In the genomic region with DNA sequence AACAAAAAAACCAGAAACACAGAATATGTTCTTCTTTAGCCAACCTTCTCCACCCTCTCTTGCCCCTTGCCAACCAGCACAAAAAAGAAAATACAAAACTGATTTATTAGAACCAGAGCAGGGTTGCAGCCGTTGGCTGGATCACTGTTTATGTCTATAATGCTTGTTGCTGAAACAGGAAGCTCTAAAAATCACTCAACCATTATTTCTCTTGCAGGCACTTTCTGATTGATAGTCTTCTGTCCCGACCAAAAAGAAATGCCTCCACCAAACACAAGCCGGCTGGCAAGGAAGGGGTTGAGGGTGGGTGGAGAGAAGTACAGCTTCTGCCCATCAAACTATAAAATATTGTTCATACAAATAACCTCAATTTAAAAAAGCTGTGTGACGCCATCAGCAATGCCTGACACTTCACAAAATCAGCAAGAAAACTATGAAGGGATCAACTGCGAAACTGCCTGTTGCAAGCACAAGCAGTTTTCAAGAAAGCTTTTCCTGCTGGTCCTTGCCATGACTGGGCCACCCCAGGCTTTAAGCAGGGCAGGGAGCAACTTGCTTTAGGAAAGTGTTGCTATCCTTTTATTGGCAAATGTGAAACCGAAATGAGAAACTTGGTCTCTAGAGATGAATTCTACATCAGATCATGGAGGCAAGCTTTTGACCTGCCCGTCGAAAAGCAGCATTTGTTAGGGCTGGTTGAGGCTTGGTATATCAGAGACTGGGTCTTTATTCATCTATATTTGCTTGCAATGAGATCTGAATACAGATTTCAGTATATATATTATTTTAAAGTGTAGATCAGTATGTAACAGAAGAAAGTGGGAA, we compare ENCODE assay signal across 10 cellular contexts.
DNase-seq lines count a peak whose midpoint lies in the region; ATAC-seq and TF ChIP-seq lines count a peak whose summit lies in the region.
"Had no signal": no experiment of that assay in that cellular context is flagged by ENCODE, and none has a peak within 500 bp of the region (broad histone marks: within the 10 kb centered on the region; RNA-seq: fewer than 3 reads in every experiment).

No MANE protein-coding gene starts in this region.

- H3K9me2 ChIP-seq in SK-N-SH = no peaks in the 10 kb centered on the region

- 0 out of 2 replicates have a peak overlapping the region, but pooled peaks have one; percentile 9 for H3K4me2 ChIP-seq in SK-N-SH

- no peaks in the 10 kb centered on the region for H3K9me3 Mint-ChIP-seq in activated B cell treated with CpG ODN at 0.5 μM for 24 hours
- H3K9me3 Mint-ChIP-seq: neural crest cell had no signal

- CTCF ChIA-PET in SK-N-SH (lab: Yijun Ruan, JAX) = interaction anchor here (0.9 to 1.3 kb wide), 2 partner anchors 129 to 182 kb away, joined by 3 to 6 read pairs; no protein-coding TSS in a partner anchor
- CTCF ChIA-PET in activated B cell treated with CpG ODN at 0.5 μM for 24 hours (lab: Charles Lee) = interaction anchor here (1.2 kb wide), 1 partner anchor 13 kb away, joined by 4 read pairs; no protein-coding TSS in a partner anchor

- no peak overlapping the region for H3K27ac ChIP-seq in SK-N-SH (ENCODE audit: low read depth in 2 of 2, low read length in 1 of 2)
- H3K27ac ChIP-seq in stomach = peak overlapping the region in 3 of 5 donors; percentile 1 to 94 (median 48)

- H3K9ac ChIP-seq in SK-N-SH = no peak overlapping the region

- no peak overlapping the region for H2AFZ ChIP-seq in SK-N-SH (ENCODE audit: low read depth)

- DNase-seq in SK-N-SH (no peak), activated B cell treated with CpG ODN at 0.5 μM for 24 hours (no peak), stomach (no peak), NCI-H1436 treated with DMSO at 0.1 percent for 48 hours (lab: John Stamatoyannopoulos, UW) (no peak), NCI-H226 (no peak)
- no peak for DNase-seq in stimulated activated CD4-positive, alpha-beta T cell treated with anti-CD3 and anti-CD28 coated beads, Interleukin-12 subunit alpha, Interleukin-12 subunit beta, amount 100 ng/mL, for 4 hours
- DNase-seq: hypothalamus had no signal

- H3K4me1 ChIP-seq in SK-N-SH (ENCODE audit: control insufficient read depth in 1 of 2, insufficient read depth in 2 of 2, low read depth in 1 of 2, low read length in 1 of 2) = peaks cover 2 to 7% of the 10 kb centered on the region in 2 experiments; a peak in 1 of 4 replicates
- H3K4me1 ChIP-seq in stomach = peaks cover 19 to 65% (median 43%) of the 10 kb centered on the region in 4 donors

- peak overlapping the region; percentile 79 for H3K4me3 Mint-ChIP-seq in activated B cell treated with CpG ODN at 0.5 μM for 24 hours
- H3K4me3 Mint-ChIP-seq: neural crest cell had no signal

- intact Hi-C loops in activated B cell treated with CpG ODN at 0.5 μM for 24 hours (cut with micrococcal nuclease) = loop anchor here (1.0 kb wide), 2 partner anchors 7 to 9 kb away; no protein-coding TSS in a partner anchor
- intact Hi-C loops in stomach (cut with DNase I; ENCODE audit: low total_unique reads) = no loop called here

- peak overlapping the region; percentile 91 for H3K27ac Mint-ChIP-seq in activated B cell treated with CpG ODN at 0.5 μM for 24 hours

- ATAC-seq in SK-N-SH treated with all-trans-retinoic acid at 6 μM for 48 hours (no peak), HG02678 (IDR thresholded peaks at IDR 0.05; ENCODE audit: unreplicated experiment) (peak; percentile 62), activated B cell treated with CpG ODN at 0.5 μM for 24 hours (ENCODE audit: low read depth) (peak; percentile 90)

- H3K36me3 ChIP-seq in SK-N-SH (replicated peaks in 1 of 2; ENCODE audit: control insufficient read depth in 1 of 2, insufficient read depth in 2 of 2, low read length in 1 of 2) (peaks cover 51 to 81% of the 10 kb centered on the region in 2 experiments), stomach (peaks cover 7 to 74% (median 38%) of the 10 kb centered on the region in 4 donors)

- peaks cover 6% of the 10 kb centered on the region for H3F3A ChIP-seq in SK-N-SH (replicated peaks; ENCODE audit: insufficient read depth)

- TF ChIP-seq CTCF in SK-N-SH (IDR thresholded peaks at IDR 0.05) (no peak), activated B cell treated with CpG ODN at 0.5 μM for 24 hours (IDR thresholded peaks at IDR 0.05) (no peak), stomach (IDR thresholded peaks at IDR 0.05) (no peak)

- peaks cover 68% of the 10 kb centered on the region for H3K36me3 Mint-ChIP-seq in activated B cell treated with CpG ODN at 0.5 μM for 24 hours (ENCODE audit: low read depth)

- TF ChIP-seq EP300 in SK-N-SH (IDR thresholded peaks at IDR 0.05; ENCODE audit: borderline replicate concordance in 1 of 2, low read depth in 1 of 2, low read length in 1 of 2) = no peak
- no peak for TF ChIP-seq EP300 in stomach (IDR thresholded peaks at IDR 0.05)

- peaks cover 68% of the 10 kb centered on the region for H4K20me1 ChIP-seq in SK-N-SH (ENCODE audit: insufficient read depth)

- POLR2A ChIA-PET in SK-N-SH (lab: Yijun Ruan, JAX) = no interaction called here
- POLR2A ChIA-PET in activated B cell treated with CpG ODN at 0.5 μM for 24 hours (lab: Charles Lee) = interaction anchor here (0.7 to 4.0 kb wide), 11 partner anchors 9 to 176 kb away, joined by 3 to 58 read pairs (median 5); no protein-coding TSS in a partner anchor

- no peaks in the 10 kb centered on the region for H3K9me3 ChIP-seq in SK-N-SH
- no peaks in the 10 kb centered on the region for H3K9me3 ChIP-seq in stomach

- H3K4me1 Mint-ChIP-seq in activated B cell treated with CpG ODN at 0.5 μM for 24 hours = peaks cover 32% of the 10 kb centered on the region
- H3K4me1 Mint-ChIP-seq: neural crest cell had no signal

- peaks cover 100% of the 10 kb centered on the region for H3K79me2 ChIP-seq in SK-N-SH (ENCODE audit: insufficient read depth)

- no peaks in the 10 kb centered on the region for H3K27me3 ChIP-seq in SK-N-SH (ENCODE audit: insufficient read depth)
- no peaks in the 10 kb centered on the region for H3K27me3 ChIP-seq in stomach

- TF ChIP-seq POLR2A in stomach (IDR thresholded peaks at IDR 0.05) = no peak

- H3K4me3 ChIP-seq in SK-N-SH (ENCODE audit: low read depth in 2 of 2, low read length in 1 of 2) = no peak overlapping the region
- H3K4me3 ChIP-seq in stomach = no peak overlapping the region

- TF ChIP-seq RAD21 in SK-N-SH (IDR thresholded peaks at IDR 0.05; ENCODE audit: low read length) = no peak

- 93% methylated on average over 8 of the region's 8 CpGs for WGBS in SK-N-SH (ENCODE audit: low lambda C conversion rate)
- 55 to 73% (median 64%) methylated on average over 8 of the region's 8 CpGs for WGBS in stomach, 5 donors

- H3K27me3 Mint-ChIP-seq in activated B cell treated with CpG ODN at 0.5 μM for 24 hours = no peaks in the 10 kb centered on the region

TF ChIP-seq in SK-N-SH, 30 proteins besides CTCF, POLR2A, EP300 and RAD21 (continues in another document):
- TF ChIP-seq ELF1 (IDR thresholded peaks at IDR 0.05) = no peak
- no peak for TF ChIP-seq POLR2AphosphoS5 (IDR thresholded peaks at IDR 0.05; ENCODE audit: low read depth, low read length)
- no peak for TF ChIP-seq JUND (IDR thresholded peaks at IDR 0.05)
- no peak for TF ChIP-seq EZH2phosphoT487 (IDR thresholded peaks at IDR 0.05; ENCODE audit: borderline replicate concordance, low read depth)
- TF ChIP-seq TAF1 (IDR thresholded peaks at IDR 0.05; ENCODE audit: borderline replicate concordance, low read depth, low read length) = no peak
- TF ChIP-seq YY1 (IDR thresholded peaks at IDR 0.05; ENCODE audit: low read depth) = no peak
- no peak for TF ChIP-seq SMC3 (IDR thresholded peaks at IDR 0.05; ENCODE audit: low read depth, low read length)

TF ChIP-seq in SK-N-SH treated with all-trans-retinoic acid at 6 μM for 48 hours, 23 proteins besides CTCF, POLR2A, EP300 and RAD21 (continues in another document):
- TF ChIP-seq, protein P1, sequence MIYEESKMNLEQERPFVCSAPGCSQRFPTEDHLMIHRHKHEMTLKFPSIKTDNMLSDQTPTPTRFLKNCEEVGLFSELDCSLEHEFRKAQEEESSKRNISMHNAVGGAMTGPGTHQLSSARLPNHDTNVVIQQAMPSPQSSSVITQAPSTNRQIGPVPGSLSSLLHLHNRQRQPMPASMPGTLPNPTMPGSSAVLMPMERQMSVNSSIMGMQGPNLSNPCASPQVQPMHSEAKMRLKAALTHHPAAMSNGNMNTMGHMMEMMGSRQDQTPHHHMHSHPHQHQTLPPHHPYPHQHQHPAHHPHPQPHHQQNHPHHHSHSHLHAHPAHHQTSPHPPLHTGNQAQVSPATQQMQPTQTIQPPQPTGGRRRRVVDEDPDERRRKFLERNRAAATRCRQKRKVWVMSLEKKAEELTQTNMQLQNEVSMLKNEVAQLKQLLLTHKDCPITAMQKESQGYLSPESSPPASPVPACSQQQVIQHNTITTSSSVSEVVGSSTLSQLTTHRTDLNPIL (CRISPR knock-in tag; IDR thresholded peaks at IDR 0.05; ENCODE audit: low read depth) = no peak
- TF ChIP-seq CSDC2 (CRISPR knock-in tag; IDR thresholded peaks at IDR 0.05) (no peak), RARB (CRISPR knock-in tag; IDR thresholded peaks at IDR 0.05) (no peak), ISL1 (CRISPR knock-in tag; IDR thresholded peaks at IDR 0.05) (no peak), ARNTL (CRISPR knock-in tag; IDR thresholded peaks at IDR 0.05; ENCODE audit: borderline replicate concordance, low read depth) (no peak), BACH2 (CRISPR knock-in tag; IDR thresholded peaks at IDR 0.05; ENCODE audit: borderline replicate concordance) (no peak)
- TF ChIP-seq, protein P2, sequence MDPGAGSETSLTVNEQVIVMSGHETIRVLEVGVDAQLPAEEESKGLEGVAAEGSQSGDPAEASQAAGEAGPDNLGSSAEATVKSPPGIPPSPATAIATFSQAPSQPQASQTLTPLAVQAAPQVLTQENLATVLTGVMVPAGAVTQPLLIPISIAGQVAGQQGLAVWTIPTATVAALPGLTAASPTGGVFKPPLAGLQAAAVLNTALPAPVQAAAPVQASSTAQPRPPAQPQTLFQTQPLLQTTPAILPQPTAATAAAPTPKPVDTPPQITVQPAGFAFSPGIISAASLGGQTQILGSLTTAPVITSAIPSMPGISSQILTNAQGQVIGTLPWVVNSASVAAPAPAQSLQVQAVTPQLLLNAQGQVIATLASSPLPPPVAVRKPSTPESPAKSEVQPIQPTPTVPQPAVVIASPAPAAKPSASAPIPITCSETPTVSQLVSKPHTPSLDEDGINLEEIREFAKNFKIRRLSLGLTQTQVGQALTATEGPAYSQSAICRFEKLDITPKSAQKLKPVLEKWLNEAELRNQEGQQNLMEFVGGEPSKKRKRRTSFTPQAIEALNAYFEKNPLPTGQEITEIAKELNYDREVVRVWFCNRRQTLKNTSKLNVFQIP (CRISPR knock-in tag; IDR thresholded peaks at IDR 0.05; ENCODE audit: borderline replicate concordance, low read depth) = no peak

Comparison
In these comparisons a context has a peak if more than half of its experiments do, and no peak if none do; other contexts are left out.
1. H3K27ac ChIP-seq: peak in stomach (3 of 5); none in SK-N-SH (0 of 2).